Comparison of ENCODE assay signal across 16 cellular contexts in genomic region chr10:30821994-30822692, GRCh38.
DNase-seq lines count a peak whose midpoint lies in the region; ATAC-seq and TF ChIP-seq lines count a peak whose summit lies in the region.
"Had no signal": no experiment of that assay in that cellular context is flagged by ENCODE, and none has a peak within 500 bp of the region (broad histone marks: within the 10 kb centered on the region; RNA-seq: fewer than 3 reads in every experiment).

No MANE protein-coding gene starts in this region.

- H3K27ac ChIP-seq in heart left ventricle (peak overlapping the region in 7 of 12 donors; percentile 24 to 92 (median 83)), urinary bladder (ENCODE audit: low read depth) (peak overlapping the region; percentile 64), body of pancreas (no peak overlapping the region)
- no peak overlapping the region for H3K27ac ChIP-seq in naive thymus-derived CD4-positive, alpha-beta T cell (ENCODE audit: low read depth, low read length)
- H3K27ac ChIP-seq: RWPE1 had no signal

- H3K9me3 Mint-ChIP-seq in chondrocyte (ENCODE audit: low read depth): no peaks in the 10 kb centered on the region
- peaks cover 0 to 8% (median 0%) of the 10 kb centered on the region in 11 donors for H3K9me3 Mint-ChIP-seq in naive thymus-derived CD4-positive, alpha-beta T cell
- H3K9me3 Mint-ChIP-seq: activated CD4-positive, alpha-beta T cell treated with anti-CD3 and anti-CD28 coated beads, Interleukin-2, amount 10 ng/mL, durations not matched to agents 7 days and 5 days; activated T-cell treated with anti-CD3 and anti-CD28 coated beads, Interleukin-2, amount 50 U/mL, for 4 hours had no signal

- H3K9me3 ChIP-seq in heart left ventricle (no peaks in the 10 kb centered on the region), body of pancreas (no peaks in the 10 kb centered on the region)
- H3K9me3 ChIP-seq in naive thymus-derived CD4-positive, alpha-beta T cell (ENCODE audit: control insufficient read depth in 2 of 3, low read length in 3 of 3): no peaks in the 10 kb centered on the region
- H3K9me3 ChIP-seq: gastroesophageal sphincter had no signal

- 85 to 93% (median 87%) methylated on average over 17 of the region's 17 CpGs for WGBS in heart left ventricle, 4 donors
- 64% methylated on average over 17 of the region's 17 CpGs for WGBS in urinary bladder
- 80 to 84% methylated on average over 9 to 16 of the region's 17 CpGs for WGBS in body of pancreas, 2 donors

- POLR2A ChIA-PET in naive thymus-derived CD4-positive, alpha-beta T cell (lab: Charles Lee): interaction anchor here (2.3 kb wide), 1 partner anchor 38 kb away, joined by 11 read pairs; no protein-coding TSS in a partner anchor

- H3K36me3 Mint-ChIP-seq in chondrocyte (ENCODE audit: low read depth): no peaks in the 10 kb centered on the region
- peaks cover 0 to 6% (median 0%) of the 10 kb centered on the region in 5 donors for H3K36me3 Mint-ChIP-seq in naive thymus-derived CD4-positive, alpha-beta T cell

- TF ChIP-seq CTCF in heart left ventricle (IDR thresholded peaks at IDR 0.05) (no peak), chondrocyte (IDR thresholded peaks at IDR 0.05) (no peak), body of pancreas (IDR thresholded peaks at IDR 0.05) (no peak)

- H3K27ac Mint-ChIP-seq in chondrocyte (ENCODE audit: unreplicated experiment): peak overlapping the region; percentile 66
- H3K27ac Mint-ChIP-seq in naive thymus-derived CD4-positive, alpha-beta T cell: peak overlapping the region in 1 of 9 donors; percentile 69

- no peaks in the 10 kb centered on the region for H3K27me3 Mint-ChIP-seq in chondrocyte (ENCODE audit: low read depth)
- H3K27me3 Mint-ChIP-seq in naive thymus-derived CD4-positive, alpha-beta T cell: peaks cover 0 to 4% (median 0%) of the 10 kb centered on the region in 5 donors
- H3K27me3 Mint-ChIP-seq: activated CD4-positive, alpha-beta T cell treated with anti-CD3 and anti-CD28 coated beads, Interleukin-2, amount 10 ng/mL, durations not matched to agents 7 days and 5 days had no signal

- H3K27me3 ChIP-seq in heart left ventricle: no peaks in the 10 kb centered on the region
- H3K27me3 ChIP-seq in naive thymus-derived CD4-positive, alpha-beta T cell (ENCODE audit: control insufficient read depth in 2 of 2, insufficient read depth in 2 of 2, low read length in 2 of 2): no peaks in the 10 kb centered on the region
- H3K27me3 ChIP-seq in body of pancreas: no peaks in the 10 kb centered on the region

- H3K4me3 ChIP-seq in heart left ventricle (no peak overlapping the region), urinary bladder (ENCODE audit: low read depth, low read length) (no peak overlapping the region), body of pancreas (no peak overlapping the region)
- H3K4me3 ChIP-seq in naive thymus-derived CD4-positive, alpha-beta T cell (ENCODE audit: low read length): no peak overlapping the region
- H3K4me3 ChIP-seq: gastroesophageal sphincter had no signal

- DNase-seq in heart left ventricle (no peak), Right ventricle myocardium superior (no peak), chondrocyte (ENCODE audit: low spot score) (no peak), 8988T (no peak), body of pancreas (no peak)
- DNase-seq in naive thymus-derived CD4-positive, alpha-beta T cell: no peak
- DNase-seq: activated CD4-positive, alpha-beta T cell treated with anti-CD3 and anti-CD28 coated beads, Interleukin-2, amount 10 ng/mL, durations not matched to agents 7 days and 5 days; activated T-cell treated with anti-CD3 and anti-CD28 coated beads, Interleukin-2, amount 50 U/mL, for 4 hours; kidney; NCI-H187 treated with DMSO at 0.1 percent for 48 hours; NCI-H774; stimulated activated naive CD4-positive, alpha-beta T cell treated with Interleukin-2 at 50 U/mL for 16 hours had no signal

- TF ChIP-seq POLR2A in heart left ventricle (IDR thresholded peaks at IDR 0.05) (no peak), body of pancreas (IDR thresholded peaks at IDR 0.05) (no peak)

- CTCF ChIA-PET in naive thymus-derived CD4-positive, alpha-beta T cell (lab: Charles Lee): interaction anchor here (1.2 to 2.4 kb wide), 4 partner anchors 30 to 70 kb away, joined by 3 to 24 read pairs (median 4); no protein-coding TSS in a partner anchor

- peaks cover 35% of the 10 kb centered on the region for H3K4me1 Mint-ChIP-seq in chondrocyte (ENCODE audit: low read depth)
- H3K4me1 Mint-ChIP-seq in naive thymus-derived CD4-positive, alpha-beta T cell: peaks cover 0 to 20% (median 15%) of the 10 kb centered on the region in 7 donors
- H3K4me1 Mint-ChIP-seq: activated CD4-positive, alpha-beta T cell treated with anti-CD3 and anti-CD28 coated beads, Interleukin-2, amount 10 ng/mL, durations not matched to agents 7 days and 5 days had no signal

- intact Hi-C loops in heart left ventricle (cut with DNase I) (loop anchor here in 1 of 10 donors (5.0 kb wide), 1 partner anchor 70 kb away; no protein-coding TSS in a partner anchor), Right ventricle myocardium superior (cut with DNase I) (no loop called here), body of pancreas (cut with DNase I) (no loop called here)
- intact Hi-C loops in naive thymus-derived CD4-positive, alpha-beta T cell (cut with micrococcal nuclease): loop anchor here in 1 of 2 donors (1.0 kb wide), 1 partner anchor 38 kb away; no protein-coding TSS in a partner anchor

- H3K36me3 ChIP-seq in heart left ventricle: no peaks in the 10 kb centered on the region
- no peaks in the 10 kb centered on the region for H3K36me3 ChIP-seq in naive thymus-derived CD4-positive, alpha-beta T cell (ENCODE audit: control insufficient read depth in 2 of 3, insufficient read depth in 3 of 3, low read length in 3 of 3)
- H3K36me3 ChIP-seq in urinary bladder (ENCODE audit: insufficient read depth): no peaks in the 10 kb centered on the region
- no peaks in the 10 kb centered on the region for H3K36me3 ChIP-seq in body of pancreas (replicated peaks in 1 of 2; ENCODE audit: insufficient read depth in 1 of 2, low read depth in 2 of 2)
- H3K36me3 ChIP-seq: gastroesophageal sphincter had no signal

- ATAC-seq in heart left ventricle (no peak), Right ventricle myocardium superior (ENCODE audit: poor library complexity) (no peak), HG03280 (IDR thresholded peaks at IDR 0.05; ENCODE audit: unreplicated experiment) (no peak), body of pancreas (no peak)
- ATAC-seq in naive thymus-derived CD4-positive, alpha-beta T cell: peak; percentile 31
- ATAC-seq: activated T-cell treated with anti-CD3 and anti-CD28 coated beads, Interleukin-2, amount 50 U/mL, for 4 hours; gastroesophageal sphincter had no signal

- H3K4me1 ChIP-seq in heart left ventricle (peaks cover 0 to 42% (median 18%) of the 10 kb centered on the region in 12 donors), urinary bladder (ENCODE audit: insufficient read depth) (no peaks in the 10 kb centered on the region), body of pancreas (peaks cover 5% of the 10 kb centered on the region)
- no peaks in the 10 kb centered on the region for H3K4me1 ChIP-seq in naive thymus-derived CD4-positive, alpha-beta T cell (ENCODE audit: control insufficient read depth in 2 of 2, insufficient read depth in 2 of 2, low read length in 2 of 2)

- H3K4me3 Mint-ChIP-seq in chondrocyte (ENCODE audit: unreplicated experiment): no peak overlapping the region
- H3K4me3 Mint-ChIP-seq in naive thymus-derived CD4-positive, alpha-beta T cell: no peak overlapping the region
- H3K4me3 Mint-ChIP-seq: activated CD4-positive, alpha-beta T cell treated with anti-CD3 and anti-CD28 coated beads, Interleukin-2, amount 10 ng/mL, durations not matched to agents 7 days and 5 days; activated T-cell treated with anti-CD3 and anti-CD28 coated beads, Interleukin-2, amount 50 U/mL, for 4 hours had no signal

Comparison
In these comparisons a context has a peak if more than half of its experiments do, and no peak if none do; other contexts are left out.
1. H3K27ac ChIP-seq: peak in heart left ventricle (7 of 12) and urinary bladder (single experiment); none in naive thymus-derived CD4-positive, alpha-beta T cell (single experiment) and body of pancreas (0 of 4).